ENCODE assay signal across 8 cellular contexts in genomic region chr9:101397746-101398334, GRCh38. TPM values are rescaled to one million over a fixed set of nuclear protein-coding genes. Genes with fewer than 3 reads are reported as not detected.
DNase-seq lines count a peak whose midpoint lies in the region; ATAC-seq and TF ChIP-seq lines count a peak whose summit lies in the region.

No MANE protein-coding gene starts in this region.

- TSS peak; percentile 64 for BruUV-seq in HCT116 (replicated peaks; lab: Mats Ljungman, UMichigan)

- peak overlapping the region; percentile 99 for H3K4me3 Mint-ChIP-seq in T-helper 2 cell treated with Interferon-gamma antibody and Interleukin-4, amounts not matched to agents 5 μg/mL and 100 μg/mL, for 36 hours

- H3K9me2 ChIP-seq in HCT116 (ENCODE audit: insufficient read depth) = no peaks in the 10 kb centered on the region

- DNase-seq in Daoy (ENCODE audit: low read depth) (peak; percentile 10), HCT116 (ENCODE audit: low read depth, low spot score) (no peak), GM10266 (ENCODE audit: extremely low spot score) (no peak)
- peak; percentile 4 for DNase-seq in T-helper 2 cell treated with Interferon-gamma antibody and Interleukin-4, amounts not matched to agents 5 μg/mL and 100 μg/mL, for 36 hours (ENCODE audit: low spot score)

- TF ChIP-seq CTCF in HCT116 (IDR thresholded peaks at IDR 0.05 in 2 of 3, conservative IDR thresholded peaks at IDR 0.05 in 1 of 3; ENCODE audit: borderline replicate concordance in 1 of 3, insufficient read depth in 1 of 3, low read depth in 2 of 3, low read length in 2 of 3) (no peak), gastroesophageal sphincter (IDR thresholded peaks at IDR 0.05) (no peak), GM10266 (IDR thresholded peaks at IDR 0.05; ENCODE audit: control insufficient read depth, insufficient read depth, low read depth, missing control alignments) (no peak)

- TF ChIP-seq POLR2A in HCT116 (IDR thresholded peaks at IDR 0.05; ENCODE audit: borderline replicate concordance, extremely low read depth, insufficient read depth, insufficient read length) (peak; percentile 5), gastroesophageal sphincter (IDR thresholded peaks at IDR 0.05) (no peak)

- no peaks in the 10 kb centered on the region for H4K20me1 ChIP-seq in HCT116 (ENCODE audit: insufficient read depth)

- WGBS in gastroesophageal sphincter (ENCODE audit: low coverage in 1 of 2), 2 donors = 1 to 3% methylated on average over 9 to 11 of the region's 11 CpGs

- H3K4me1 ChIP-seq in HCT116 (ENCODE audit: control insufficient read depth in 1 of 2, insufficient read depth in 2 of 2, low read length in 2 of 2) = peaks cover 3 to 10% of the 10 kb centered on the region in 2 experiments; a peak in 3 of 4 replicates
- H3K4me1 ChIP-seq in gastroesophageal sphincter = peaks cover 8 to 54% (median 10%) of the 10 kb centered on the region in 3 donors
- peaks cover 10 to 26% (median 20%) of the 10 kb centered on the region in 3 donors for H3K4me1 ChIP-seq in skeletal muscle tissue (ENCODE audit: control insufficient read depth in 3 of 3, insufficient read depth in 3 of 3, low read length in 3 of 3)

- H3K4me1 Mint-ChIP-seq in T-helper 2 cell treated with Interferon-gamma antibody and Interleukin-4, amounts not matched to agents 5 μg/mL and 100 μg/mL, for 36 hours (ENCODE audit: low read depth) = peaks cover 40% of the 10 kb centered on the region

- TF ChIP-seq EP300 in gastroesophageal sphincter (IDR thresholded peaks at IDR 0.05) = no peak

- no peaks in the 10 kb centered on the region for H3K9me3 ChIP-seq in HCT116 (ENCODE audit: control insufficient read depth in 1 of 2, insufficient read depth in 1 of 2, low read depth in 1 of 2, low read length in 2 of 2)
- peaks cover 0 to 11% (median 0%) of the 10 kb centered on the region in 3 donors for H3K9me3 ChIP-seq in gastroesophageal sphincter
- no peaks in the 10 kb centered on the region for H3K9me3 ChIP-seq in skeletal muscle tissue (ENCODE audit: control insufficient read depth in 3 of 3, low read length in 3 of 3)

- H3K9ac ChIP-seq in HCT116 (ENCODE audit: low read length) (peak overlapping the region; percentile 88), skeletal muscle tissue (ENCODE audit: low read depth in 1 of 3, low read length in 3 of 3) (peak overlapping the region; percentile 80 to 98 (median 91))

- CTCF ChIA-PET in HCT116 (lab: Charles Lee) = interaction anchor here (0.9 to 2.3 kb wide), 4 partner anchors 9 to 61 kb away, joined by 3 to 18 read pairs (median 5); no protein-coding TSS in a partner anchor

- no peak overlapping the region for H2AFZ ChIP-seq in HCT116 (ENCODE audit: low read depth, low read length, poor library complexity, severe bottlenecking)

- TF ChIP-seq RAD21 in HCT116 (IDR thresholded peaks at IDR 0.05; ENCODE audit: low read depth) = no peak

- peaks cover 81% of the 10 kb centered on the region for H3K79me2 ChIP-seq in HCT116 (ENCODE audit: insufficient read depth, low read length)

- RAD21 ChIA-PET in HCT116 (lab: Charles Lee; ENCODE audit: low non-redundant PET in 1 of 2, low total read pairs in 2 of 2, uncharacterized antibody in 2 of 2, unreplicated experiment in 2 of 2) = no interaction called here

- H3K9me3 Mint-ChIP-seq in T-helper 2 cell treated with Interferon-gamma antibody and Interleukin-4, amounts not matched to agents 5 μg/mL and 100 μg/mL, for 36 hours = peaks cover 39% of the 10 kb centered on the region

- peak overlapping the region; percentile 44 for H3K27ac ChIP-seq in HCT116 (ENCODE audit: low read depth, low read length)
- peak overlapping the region; percentile 69 to 92 (median 86) for H3K27ac ChIP-seq in gastroesophageal sphincter
- peak overlapping the region; percentile 89 for H3K27ac ChIP-seq in skeletal muscle tissue (ENCODE audit: low read depth, low read length)

- peak overlapping the region; percentile 86 for H3K4me2 ChIP-seq in HCT116 (ENCODE audit: low read length)

- H3K27me3 ChIP-seq in HCT116 (ENCODE audit: insufficient read depth, low read length) (no peaks in the 10 kb centered on the region), gastroesophageal sphincter (no peaks in the 10 kb centered on the region), skeletal muscle tissue (ENCODE audit: control insufficient read depth in 3 of 3, insufficient read depth in 3 of 3, low read length in 3 of 3) (no peaks in the 10 kb centered on the region)

- H3K27ac Mint-ChIP-seq in T-helper 2 cell treated with Interferon-gamma antibody and Interleukin-4, amounts not matched to agents 5 μg/mL and 100 μg/mL, for 36 hours = peak overlapping the region; percentile 99

- no peaks in the 10 kb centered on the region for H3K27me3 Mint-ChIP-seq in T-helper 2 cell treated with Interferon-gamma antibody and Interleukin-4, amounts not matched to agents 5 μg/mL and 100 μg/mL, for 36 hours (ENCODE audit: low read depth)

- intact Hi-C loops in HCT116 (cut with micrococcal nuclease) = loop anchor here (5.0 kb wide), 2 partner anchors 134 to 796 kb away; partner anchors contain the start of gene RNF20

- ATAC-seq in HCT116 (no peak; the same call in 1 of the 2 replicates), gastroesophageal sphincter (no peak), GM18519 (IDR thresholded peaks at IDR 0.05; ENCODE audit: low FRiP score, unreplicated experiment) (no peak), HG03442 (IDR thresholded peaks at IDR 0.05; ENCODE audit: unreplicated experiment) (no peak)

- H3K4me3 ChIP-seq in HCT116 (replicated peaks in 1 of 2; ENCODE audit: low read depth in 1 of 2, low read length in 2 of 2) (peak overlapping the region; percentile 71 to 92), gastroesophageal sphincter (peak overlapping the region; percentile 56 to 69), skeletal muscle tissue (ENCODE audit: low read length in 3 of 3) (peak overlapping the region; percentile 70 to 98 (median 90))

- peaks cover 18 to 45% of the 10 kb centered on the region in 2 experiments for H3K36me3 ChIP-seq in HCT116 (ENCODE audit: control insufficient read depth in 1 of 2, insufficient read depth in 2 of 2, low read length in 2 of 2)
- peaks cover 3 to 30% of the 10 kb centered on the region in 2 donors for H3K36me3 ChIP-seq in gastroesophageal sphincter
- peaks cover 15 to 26% (median 25%) of the 10 kb centered on the region in 3 donors for H3K36me3 ChIP-seq in skeletal muscle tissue (ENCODE audit: control insufficient read depth in 3 of 3, insufficient read depth in 3 of 3, low read length in 3 of 3)

- POLR2A ChIA-PET in HCT116 (lab: Charles Lee) = interaction anchor here (0.8 to 1.1 kb wide), 3 partner anchors 9 to 88 kb away, joined by 4 to 10 read pairs (median 6); no protein-coding TSS in a partner anchor

- H3K36me3 Mint-ChIP-seq in T-helper 2 cell treated with Interferon-gamma antibody and Interleukin-4, amounts not matched to agents 5 μg/mL and 100 μg/mL, for 36 hours (ENCODE audit: low read depth) = peaks cover 72% of the 10 kb centered on the region

TF ChIP-seq in HCT116, 20 proteins besides CTCF, POLR2A, EP300 and RAD21:
- TF ChIP-seq MAX (IDR thresholded peaks at IDR 0.05) (peak; percentile 67; the same call in 1 of the 2 replicates), POLR2AphosphoS5 (IDR thresholded peaks at IDR 0.05; ENCODE audit: low read depth, low read length) (no peak)

RNA-seq across cellular contexts. Expression of gene MRPL50, which starts 0.6 kb away (rescaled TPM):
- total RNA-seq in Daoy (2014; rRNA removed; shearing (Covaris generic)) = 24.7 and 34.1 TPM in 2 replicates
- total RNA-seq in HCT116 (2021; ENCODE audit: unreplicated experiment) (14.6 TPM), gastroesophageal sphincter (10 to 100 TPM; 11.3 to 14.8 (median 13.4) TPM), skeletal muscle tissue (17.2 TPM)
- 4.9 and 6.7 TPM in 2 replicates for polyA plus RNA-seq in HCT116 (2012)

RNA-seq across cellular contexts. Expression of gene ZNF189, which starts 0.8 kb away (rescaled TPM):
- total RNA-seq in Daoy (2014; rRNA removed; shearing (Covaris generic)) = 11.7 and 15.2 TPM in 2 replicates
- 10.6 TPM for total RNA-seq in HCT116 (2021; ENCODE audit: unreplicated experiment)
- 1.9 and 3.7 TPM in 2 replicates for polyA plus RNA-seq in HCT116 (2012)
- total RNA-seq in gastroesophageal sphincter = 10 to 100 TPM; 19.0 to 21.9 (median 20.5) TPM
- 28.7 TPM for total RNA-seq in skeletal muscle tissue

RNA-seq across cellular contexts. Expression of gene BAAT, which starts 13.0 kb away (rescaled TPM):
- 0.29 TPM in 1 of 2 replicates, not detected in the other for total RNA-seq in Daoy (2014; rRNA removed; shearing (Covaris generic))
- total RNA-seq in HCT116 (2021; ENCODE audit: unreplicated experiment) (0.25 TPM), gastroesophageal sphincter (under 1 TPM in 1 of 4 donors, not detected in 3; 0.25 TPM), skeletal muscle tissue (0.52 TPM)
- 0.03 TPM in 1 of 2 replicates, not detected in the other for polyA plus RNA-seq in HCT116 (2012)

RNA-seq across cellular contexts. Expression of gene ALDOB, which starts 37.7 kb away (rescaled TPM):
- 1.4 TPM in 1 of 2 replicates, not detected in the other for total RNA-seq in Daoy (2014; rRNA removed; shearing (Covaris generic))
- total RNA-seq in HCT116 (2021; ENCODE audit: unreplicated experiment) = 1.2 TPM
- 0.04 TPM in 1 of 2 replicates, not detected in the other for polyA plus RNA-seq in HCT116 (2012)
- total RNA-seq in gastroesophageal sphincter = not detected
- total RNA-seq in skeletal muscle tissue = not detected

Comparison
In these comparisons a context has a peak if more than half of its experiments do, and no peak if none do; other contexts are left out.
1. DNase-seq: peak in Daoy (single experiment) and T-helper 2 cell treated with Interferon-gamma antibody and Interleukin-4, amounts not matched to agents 5 μg/mL and 100 μg/mL, for 36 hours (single experiment); none in HCT116 (single experiment) and GM10266 (single experiment).
2. Peak in every context shown above with its lines, with median percentiles within 50 percentile points of each other: H3K27ac ChIP-seq and H3K4me3 ChIP-seq.